11 cellular contexts compared by ENCODE assay signal in the genomic region with DNA sequence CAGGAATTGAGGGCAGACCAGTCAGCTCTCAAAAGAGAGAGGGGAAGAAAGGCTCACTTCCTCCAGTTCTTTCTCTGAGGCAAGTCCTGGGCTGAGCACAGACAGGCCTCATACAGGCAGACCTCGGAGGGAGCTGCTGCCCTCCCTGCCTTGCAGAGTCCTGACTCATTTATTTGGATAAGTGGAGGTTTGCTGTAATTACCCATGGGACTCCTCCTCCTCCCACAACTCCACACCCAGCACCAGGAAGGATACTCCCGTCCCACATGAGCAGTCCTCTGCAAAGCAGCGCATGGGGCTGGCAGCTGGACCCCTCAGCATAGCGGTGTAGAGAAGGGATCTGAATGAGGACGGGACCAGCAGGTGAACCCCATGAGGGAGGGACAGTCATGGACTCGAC. TPM values are rescaled to one million over a fixed set of nuclear protein-coding genes. Genes with fewer than 3 reads are reported as not detected.
DNase-seq lines count a peak whose midpoint lies in the region; ATAC-seq and TF ChIP-seq lines count a peak whose summit lies in the region.
"Had no signal": no experiment of that assay in that cellular context is flagged by ENCODE, and none has a peak within 500 bp of the region (broad histone marks: within the 10 kb centered on the region; RNA-seq: fewer than 3 reads in every experiment).

No MANE protein-coding gene starts in this region.

- H3K4me1 Mint-ChIP-seq in activated T-cell treated with anti-CD3 and anti-CD28 coated beads, Interleukin-2, amount 50 U/mL, for 72 hours (ENCODE audit: low read depth): peaks cover 6% of the 10 kb centered on the region

- H2AFZ ChIP-seq in GM23248: peak overlapping the region; percentile 74

- peak overlapping the region; percentile 55 for H3K27ac ChIP-seq in GM23248
- peak overlapping the region in 1 of 4 donors; percentile 44 for H3K27ac ChIP-seq in gastroesophageal sphincter

- no peaks in the 10 kb centered on the region for H3K9me3 Mint-ChIP-seq in activated T-cell treated with anti-CD3 and anti-CD28 coated beads, Interleukin-2, amount 50 U/mL, for 72 hours

- H3K27me3 Mint-ChIP-seq in activated T-cell treated with anti-CD3 and anti-CD28 coated beads, Interleukin-2, amount 50 U/mL, for 72 hours (ENCODE audit: low read depth): peaks cover 9% of the 10 kb centered on the region

- H3K79me2 ChIP-seq in GM23248 (ENCODE audit: insufficient read depth): no peaks in the 10 kb centered on the region

- H3K9me2 ChIP-seq in GM23248 (ENCODE audit: insufficient read depth): no peaks in the 10 kb centered on the region

- H3K27me3 ChIP-seq in GM23248 (replicated peaks; ENCODE audit: insufficient read depth): peaks cover 8% of the 10 kb centered on the region; the same call in 1 of the 2 replicates
- peaks cover 4% of the 10 kb centered on the region for H3K27me3 ChIP-seq in gastroesophageal sphincter

- 17 to 27% methylated on average over 5 to 6 of the region's 6 CpGs for WGBS in GM23248 (ENCODE audit: low coverage in 1 of 2, low lambda C conversion rate in 2 of 2, missing lambda C conversion rate in 2 of 2), 2 experiments
- WGBS in gastroesophageal sphincter (ENCODE audit: low coverage in 1 of 2), 2 donors: no CpG with 5 or more reads among the region's 6 CpGs

- in situ Hi-C loops in GM23248 (cut with MboI): no loop called here

- no peak for TF ChIP-seq EP300 in gastroesophageal sphincter (IDR thresholded peaks at IDR 0.05)

- TF ChIP-seq POLR2A in gastroesophageal sphincter (IDR thresholded peaks at IDR 0.05): no peak

- H3K4me2 ChIP-seq in GM23248 (ENCODE audit: unreplicated experiment): peak overlapping the region; percentile 18

- no peaks in the 10 kb centered on the region for H3K9me3 ChIP-seq in GM23248 (ENCODE audit: low read depth)
- H3K9me3 ChIP-seq in gastroesophageal sphincter: no peaks in the 10 kb centered on the region
- H3K9me3 ChIP-seq: HAP-1 had no signal

- ATAC-seq in SK-N-SH treated with all-trans-retinoic acid at 6 μM for 48 hours: peak; percentile 63
- ATAC-seq in gastroesophageal sphincter: peak; percentile 80
- ATAC-seq in HG02884 (IDR thresholded peaks at IDR 0.05; ENCODE audit: unreplicated experiment): no peak
- ATAC-seq in activated T-cell treated with anti-CD3 and anti-CD28 coated beads, Interleukin-2, amount 50 U/mL, for 72 hours (replicated peaks in 1 of 2): no peak
- ATAC-seq: activated CD8-positive, alpha-beta T cell treated with anti-CD3 and anti-CD28 coated beads, Interleukin-2, amount 10 ng/mL, durations not matched to agents 7 days and 5 days had no signal

- H3K4me1 ChIP-seq in GM23248 (ENCODE audit: insufficient read depth) (peaks cover 22% of the 10 kb centered on the region), gastroesophageal sphincter (peaks cover 0 to 5% (median 0%) of the 10 kb centered on the region in 3 donors)
- H3K4me1 ChIP-seq: HAP-1 had no signal

- H3K36me3 ChIP-seq in GM23248 (ENCODE audit: low read depth): no peaks in the 10 kb centered on the region
- H3K36me3 ChIP-seq in gastroesophageal sphincter: no peaks in the 10 kb centered on the region
- H3K36me3 ChIP-seq: HAP-1 had no signal

- no peaks in the 10 kb centered on the region for H3K36me3 Mint-ChIP-seq in activated T-cell treated with anti-CD3 and anti-CD28 coated beads, Interleukin-2, amount 50 U/mL, for 72 hours (ENCODE audit: insufficient read depth in 2 of 2)

- H3K9ac ChIP-seq in GM23248: peak overlapping the region; percentile 48

- H3K4me3 ChIP-seq in GM23248: no peak overlapping the region
- no peak overlapping the region for H3K4me3 ChIP-seq in gastroesophageal sphincter
- H3K4me3 ChIP-seq in skeletal muscle cell (ENCODE audit: low read depth, low read length): no peak overlapping the region
- H3K4me3 ChIP-seq: HAP-1 had no signal

- H3F3A ChIP-seq in GM23248 (ENCODE audit: insufficient read depth): no peaks in the 10 kb centered on the region

- no peak overlapping the region for H3K4me3 Mint-ChIP-seq in activated T-cell treated with anti-CD3 and anti-CD28 coated beads, Interleukin-2, amount 50 U/mL, for 72 hours
- H3K4me3 Mint-ChIP-seq: activated CD8-positive, alpha-beta T cell treated with anti-CD3 and anti-CD28 coated beads, Interleukin-2, amount 10 ng/mL, durations not matched to agents 7 days and 5 days had no signal

- TF ChIP-seq CTCF in gastroesophageal sphincter (IDR thresholded peaks at IDR 0.05): no peak
- no peak for TF ChIP-seq CTCF in GM10266 (IDR thresholded peaks at IDR 0.05; ENCODE audit: control insufficient read depth, insufficient read depth, low read depth, missing control alignments)

- H4K20me1 ChIP-seq in GM23248 (ENCODE audit: insufficient read depth): no peaks in the 10 kb centered on the region

- no peak overlapping the region for H3K27ac Mint-ChIP-seq in activated T-cell treated with anti-CD3 and anti-CD28 coated beads, Interleukin-2, amount 50 U/mL, for 72 hours
- H3K27ac Mint-ChIP-seq: activated CD8-positive, alpha-beta T cell treated with anti-CD3 and anti-CD28 coated beads, Interleukin-2, amount 10 ng/mL, durations not matched to agents 7 days and 5 days had no signal

- DNase-seq in GM23248 (peak; percentile 89), skeletal muscle cell (ENCODE audit: low read depth) (peak; percentile 81), NCI-H1048 (lab: John Stamatoyannopoulos, UW) (no peak), GM10266 (ENCODE audit: extremely low spot score) (no peak)
- DNase-seq in activated T-cell treated with anti-CD3 and anti-CD28 coated beads, Interleukin-2, amount 50 U/mL, for 72 hours: no peak
- DNase-seq: activated CD8-positive, alpha-beta T cell treated with anti-CD3 and anti-CD28 coated beads, Interleukin-2, amount 10 ng/mL, durations not matched to agents 7 days and 5 days had no signal

TF ChIP-seq in SK-N-SH treated with all-trans-retinoic acid at 6 μM for 48 hours, 23 proteins besides CTCF, POLR2A, EP300 and RAD21:
- TF ChIP-seq ZFP30 (CRISPR knock-in tag; IDR thresholded peaks at IDR 0.05) (no peak), GLIS3 (CRISPR knock-in tag; IDR thresholded peaks at IDR 0.05) (no peak), ZNF70 (CRISPR knock-in tag; IDR thresholded peaks at IDR 0.05) (no peak), ARNTL (CRISPR knock-in tag; IDR thresholded peaks at IDR 0.05; ENCODE audit: borderline replicate concordance, low read depth) (no peak), ZFP3 (CRISPR knock-in tag; IDR thresholded peaks at IDR 0.05) (no peak), OSR1 (CRISPR knock-in tag; IDR thresholded peaks at IDR 0.05) (no peak), ESRRG (CRISPR knock-in tag; IDR thresholded peaks at IDR 0.05) (no peak)
- TF ChIP-seq, protein P1, sequence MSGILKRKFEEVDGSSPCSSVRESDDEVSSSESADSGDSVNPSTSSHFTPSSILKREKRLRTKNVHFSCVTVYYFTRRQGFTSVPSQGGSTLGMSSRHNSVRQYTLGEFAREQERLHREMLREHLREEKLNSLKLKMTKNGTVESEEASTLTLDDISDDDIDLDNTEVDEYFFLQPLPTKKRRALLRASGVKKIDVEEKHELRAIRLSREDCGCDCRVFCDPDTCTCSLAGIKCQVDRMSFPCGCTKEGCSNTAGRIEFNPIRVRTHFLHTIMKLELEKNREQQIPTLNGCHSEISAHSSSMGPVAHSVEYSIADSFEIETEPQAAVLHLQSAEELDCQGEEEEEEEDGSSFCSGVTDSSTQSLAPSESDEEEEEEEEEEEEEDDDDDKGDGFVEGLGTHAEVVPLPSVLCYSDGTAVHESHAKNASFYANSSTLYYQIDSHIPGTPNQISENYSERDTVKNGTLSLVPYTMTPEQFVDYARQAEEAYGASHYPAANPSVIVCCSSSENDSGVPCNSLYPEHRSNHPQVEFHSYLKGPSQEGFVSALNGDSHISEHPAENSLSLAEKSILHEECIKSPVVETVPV (CRISPR knock-in tag; IDR thresholded peaks at IDR 0.05): no peak
- TF ChIP-seq, protein P2, sequence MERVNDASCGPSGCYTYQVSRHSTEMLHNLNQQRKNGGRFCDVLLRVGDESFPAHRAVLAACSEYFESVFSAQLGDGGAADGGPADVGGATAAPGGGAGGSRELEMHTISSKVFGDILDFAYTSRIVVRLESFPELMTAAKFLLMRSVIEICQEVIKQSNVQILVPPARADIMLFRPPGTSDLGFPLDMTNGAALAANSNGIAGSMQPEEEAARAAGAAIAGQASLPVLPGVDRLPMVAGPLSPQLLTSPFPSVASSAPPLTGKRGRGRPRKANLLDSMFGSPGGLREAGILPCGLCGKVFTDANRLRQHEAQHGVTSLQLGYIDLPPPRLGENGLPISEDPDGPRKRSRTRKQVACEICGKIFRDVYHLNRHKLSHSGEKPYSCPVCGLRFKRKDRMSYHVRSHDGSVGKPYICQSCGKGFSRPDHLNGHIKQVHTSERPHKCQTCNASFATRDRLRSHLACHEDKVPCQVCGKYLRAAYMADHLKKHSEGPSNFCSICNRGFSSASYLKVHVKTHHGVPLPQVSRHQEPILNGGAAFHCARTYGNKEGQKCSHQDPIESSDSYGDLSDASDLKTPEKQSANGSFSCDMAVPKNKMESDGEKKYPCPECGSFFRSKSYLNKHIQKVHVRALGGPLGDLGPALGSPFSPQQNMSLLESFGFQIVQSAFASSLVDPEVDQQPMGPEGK (CRISPR knock-in tag; IDR thresholded peaks at IDR 0.05; ENCODE audit: borderline replicate concordance): no peak
TF ChIP-seq in SK-N-SH treated with all-trans-retinoic acid at 6 μM for 48 hours: peak in this region for 0.

RNA-seq across cellular contexts. Expression of a gene that starts 13.4 kb away (rescaled TPM):
- not detected in 2 replicates for total RNA-seq in GM23248 (2014; rRNA removed; shearing (Covaris generic))
- not detected in 2 replicates for polyA plus RNA-seq in GM23248 (2016; fragmentation: Nextera tagmentation; extraction: Ambion mirVana)
- under 1 TPM in 1 of 4 donors, not detected in 3; 0.15 TPM for total RNA-seq in gastroesophageal sphincter
- total RNA-seq in activated T-cell treated with anti-CD3 and anti-CD28 coated beads, Interleukin-2, amount 50 U/mL, for 72 hours: not detected
- total RNA-seq: activated CD8-positive, alpha-beta T cell treated with anti-CD3 and anti-CD28 coated beads, Interleukin-2, amount 10 ng/mL, durations not matched to agents 7 days and 5 days; dermis microvascular lymphatic vessel endothelial cell had no signal

Comparison
In these comparisons a context has a peak if more than half of its experiments do, and no peak if none do; other contexts are left out.
1. DNase-seq: peak in GM23248 (single experiment) and skeletal muscle cell (single experiment); none in activated T-cell treated with anti-CD3 and anti-CD28 coated beads, Interleukin-2, amount 50 U/mL, for 72 hours (0 of 2), NCI-H1048 (single experiment) and GM10266 (single experiment).
2. ATAC-seq: peak in SK-N-SH treated with all-trans-retinoic acid at 6 μM for 48 hours (single experiment) and gastroesophageal sphincter (single experiment); none in HG02884 (single experiment) and activated T-cell treated with anti-CD3 and anti-CD28 coated beads, Interleukin-2, amount 50 U/mL, for 72 hours (0 of 2).